ENCODE assay signal across 8 cellular contexts in genomic region chr2:26503238-26503880, GRCh38. TPM values are rescaled to one million over a fixed set of nuclear protein-coding genes. Genes with fewer than 3 reads are reported as not detected.
A peak's percentile ranks its signal among the peaks of the same experiment; 100 is the strongest.
DNase-seq lines count a peak whose midpoint lies in the region; ATAC-seq and TF ChIP-seq lines count a peak whose summit lies in the region.

No MANE protein-coding gene starts in this region.

- no peak overlapping the region for H3K27ac Mint-ChIP-seq in natural killer cell treated with Interleukin-12 subunit alpha and Interleukin-12 subunit beta and Interleukin-15 and Interleukin-18, amount 100 ng/mL, for 72 hours

- H4K8ac ChIP-seq in IMR-90 (ENCODE audit: low read depth in 2 of 2, low read length in 2 of 2): no peak overlapping the region

- no peaks in the 10 kb centered on the region for H3K36me3 Mint-ChIP-seq in natural killer cell treated with Interleukin-12 subunit alpha and Interleukin-12 subunit beta and Interleukin-15 and Interleukin-18, amount 100 ng/mL, for 72 hours

- H3K36me3 ChIP-seq in IMR-90 (ENCODE audit: control insufficient read depth, insufficient read depth, low read length): no peaks in the 10 kb centered on the region
- H3K36me3 ChIP-seq in Panc1 (ENCODE audit: control insufficient read depth, insufficient read depth, low read length): no peaks in the 10 kb centered on the region

- H3K27me3 ChIP-seq in IMR-90 (ENCODE audit: control insufficient read depth, insufficient read depth, low read length) (peaks cover 73% of the 10 kb centered on the region), Panc1 (ENCODE audit: control insufficient read depth, insufficient read depth, low read length) (peaks cover 11% of the 10 kb centered on the region)

- TF ChIP-seq POLR2A in IMR-90 (IDR thresholded peaks at IDR 0.05; ENCODE audit: low read depth, low read length): no peak

- in situ Hi-C loops in GM13976 (cut with MboI; ENCODE audit: low sequenced_read_pairs, unreplicated experiment) (no loop called here), IMR-90 (cut with MboI; ENCODE audit: low sequenced_read_pairs) (no loop called here), Panc1 (cut with HindIII; ENCODE audit: low pct_unique_long_range_greater_than_20kb, low sequenced_read_pairs) (no loop called here)

- no peak overlapping the region for H2AK5ac ChIP-seq in IMR-90 (ENCODE audit: low read depth, low read length)

- H3K9me3 Mint-ChIP-seq in natural killer cell treated with Interleukin-12 subunit alpha and Interleukin-12 subunit beta and Interleukin-15 and Interleukin-18, amount 100 ng/mL, for 72 hours: no peaks in the 10 kb centered on the region

- H3K14ac ChIP-seq in IMR-90 (replicated peaks; ENCODE audit: low read depth, low read length): no peak overlapping the region

- peak overlapping the region; percentile 48 for H3K4me3 Mint-ChIP-seq in natural killer cell treated with Interleukin-12 subunit alpha and Interleukin-12 subunit beta and Interleukin-15 and Interleukin-18, amount 100 ng/mL, for 72 hours

- H3K4me2 ChIP-seq in IMR-90 (ENCODE audit: low read depth, low read length): no peak overlapping the region

- H3K4me1 Mint-ChIP-seq in natural killer cell treated with Interleukin-12 subunit alpha and Interleukin-12 subunit beta and Interleukin-15 and Interleukin-18, amount 100 ng/mL, for 72 hours (ENCODE audit: low read depth in 2 of 2): peaks cover 0 to 8% of the 10 kb centered on the region in 2 donors

- H2BK15ac ChIP-seq in IMR-90 (ENCODE audit: low read depth, low read length): no peak overlapping the region

- no peak overlapping the region for H4K5ac ChIP-seq in IMR-90 (ENCODE audit: low read depth, low read length)

- no peaks in the 10 kb centered on the region for H4K20me1 ChIP-seq in IMR-90 (ENCODE audit: insufficient read depth, low read length)

- no peak overlapping the region for H3K18ac ChIP-seq in IMR-90 (ENCODE audit: low read depth, low read length)

- no TSS peak for BruUV-seq in IMR-90 (replicated peaks; lab: Mats Ljungman, UMichigan)
- no TSS peak for BruUV-seq in Panc1 (replicated peaks; lab: Mats Ljungman, UMichigan)

- peak overlapping the region; percentile 19 for H2AK9ac ChIP-seq in IMR-90 (replicated peaks; ENCODE audit: low read depth, low read length, poor library complexity)

- H2BK120ac ChIP-seq in IMR-90 (ENCODE audit: low read depth, low read length): no peak overlapping the region

- H3K79me1 ChIP-seq in IMR-90 (ENCODE audit: low read depth in 1 of 2, low read length in 2 of 2): no peaks in the 10 kb centered on the region

- H3K27ac ChIP-seq in IMR-90 (ENCODE audit: insufficient read depth, low read length) (no peak overlapping the region), Panc1 (ENCODE audit: low read length) (peak overlapping the region; percentile 17; the same call in 1 of the 2 replicates)

- DNase-seq in GM13976 (ENCODE audit: low spot score) (peak; percentile 94), IMR-90 (peak; percentile 11), Panc1 (ENCODE audit: low read depth, low spot score) (peak; percentile 32), activated T-helper 1 cell treated with Interleukin-2 at 50 U/mL for 16 hours (ENCODE audit: low read depth) (peak; percentile 63), fibroblast of the conjunctiva (ENCODE audit: low read depth) (peak; percentile 32)
- DNase-seq in natural killer cell treated with Interleukin-12 subunit alpha and Interleukin-12 subunit beta and Interleukin-15 and Interleukin-18, amount 100 ng/mL, for 72 hours (ENCODE audit: low spot score): peak; percentile 78
- peak; percentile 52 to 76 (median 72) for DNase-seq in stimulated activated naive CD4-positive, alpha-beta T cell (lab: John Stamatoyannopoulos, UW)

- no peak; the same call in 1 of the 2 replicates for TF ChIP-seq RAD21 in IMR-90 (IDR thresholded peaks at IDR 0.05; ENCODE audit: low read length)

- H3K4me1 ChIP-seq in IMR-90 (ENCODE audit: control insufficient read depth, insufficient read depth, low read length): no peaks in the 10 kb centered on the region
- H3K4me1 ChIP-seq in Panc1 (ENCODE audit: control insufficient read depth, insufficient read depth, low read length): no peaks in the 10 kb centered on the region

- peak overlapping the region; percentile 45 for H2AFZ ChIP-seq in IMR-90 (replicated peaks; ENCODE audit: low read length, poor library complexity)

- H3K4ac ChIP-seq in IMR-90 (ENCODE audit: low read depth, low read length): no peak overlapping the region

- intact Hi-C loops in IMR-90 (cut with micrococcal nuclease): no loop called here
- intact Hi-C loops in Panc1 (cut with micrococcal nuclease; ENCODE audit: unreplicated experiment): no loop called here

- no peak overlapping the region for H4K91ac ChIP-seq in IMR-90 (ENCODE audit: insufficient read depth, low read depth, low read length)

- WGBS in IMR-90 (ENCODE audit: extremely low coverage in 2 of 2, insufficient read length in 1 of 2), 2 experiments: 1% methylated on average over 16 of the region's 40 CpGs; no CpG with 5 or more reads in 1 of the 2 experiments

- H2BK20ac ChIP-seq in IMR-90 (ENCODE audit: low read depth, low read length): no peak overlapping the region

- peaks cover 2% of the 10 kb centered on the region; the same call in 1 of the 2 replicates for H3K9me3 ChIP-seq in IMR-90 (ENCODE audit: control insufficient read depth, insufficient read depth, low read length)
- no peaks in the 10 kb centered on the region for H3K9me3 ChIP-seq in Panc1 (ENCODE audit: control insufficient read depth, insufficient read depth, low read depth, low read length)

- H2BK5ac ChIP-seq in IMR-90 (ENCODE audit: low read depth, low read length, poor library complexity, severe bottlenecking): no peak overlapping the region

- H3K27me3 Mint-ChIP-seq in natural killer cell treated with Interleukin-12 subunit alpha and Interleukin-12 subunit beta and Interleukin-15 and Interleukin-18, amount 100 ng/mL, for 72 hours: peaks cover 6 to 21% of the 10 kb centered on the region in 2 donors

- TF ChIP-seq CTCF in GM13976 (IDR thresholded peaks at IDR 0.05; ENCODE audit: borderline replicate concordance, control extremely low read depth, extremely low read depth, insufficient read depth, missing control alignments): peak; percentile 76
- peak; percentile 45 for TF ChIP-seq CTCF in IMR-90 (conservative IDR thresholded peaks at IDR 0.05; ENCODE audit: low read depth, low read length)
- peak; percentile 98 for TF ChIP-seq CTCF in Panc1 (IDR thresholded peaks at IDR 0.05)

- no peak overlapping the region for H3K23ac ChIP-seq in IMR-90 (ENCODE audit: low read depth, low read length)

- no peak overlapping the region for H3K56ac ChIP-seq in IMR-90 (ENCODE audit: extremely low read depth, insufficient read depth, low read length)

- H3K4me3 ChIP-seq in IMR-90 (ENCODE audit: insufficient read depth, low read depth, low read length) (no peak overlapping the region), Panc1 (ENCODE audit: low read depth in 2 of 2, low read length in 2 of 2) (peak overlapping the region; percentile 44 to 60)

- CTCF ChIA-PET in IMR-90 (lab: Yijun Ruan, JAX) (interaction anchor here (0.6 to 0.7 kb wide), 2 partner anchors 11 to 38 kb away, joined by 3 read pairs; no protein-coding TSS in a partner anchor), Panc1 (lab: Charles Lee) (interaction anchor here (0.6 to 1.3 kb wide), 3 partner anchors 43 to 78 kb away, joined by 3 to 5 read pairs (median 4); no protein-coding TSS in a partner anchor)

- H3K9ac ChIP-seq in IMR-90 (ENCODE audit: low read depth, low read length): no peak overlapping the region

- no peaks in the 10 kb centered on the region for H3K9me1 ChIP-seq in IMR-90 (ENCODE audit: insufficient read depth, low read length)

- POLR2A ChIA-PET in IMR-90 (lab: Charles Lee; ENCODE audit: unreplicated experiment) (interaction anchor here (1.1 kb wide), 1 partner anchor 14 kb away, joined by 3 read pairs; no protein-coding TSS in a partner anchor), Panc1 (lab: Charles Lee) (no interaction called here)

- dilution Hi-C loops in IMR-90 (cut with HindIII; ENCODE audit: low sequenced_read_pairs, unreplicated experiment): no loop called here

- ATAC-seq in IMR-90 (ENCODE audit: low read depth) (peak; percentile 79), Panc1 (peak; percentile 97), GM18873 (IDR thresholded peaks at IDR 0.05; ENCODE audit: low FRiP score, unreplicated experiment) (no peak)
- ATAC-seq in natural killer cell treated with Interleukin-12 subunit alpha and Interleukin-12 subunit beta and Interleukin-15 and Interleukin-18, amount 100 ng/mL, for 72 hours: peak; percentile 92 to 93

TF ChIP-seq in IMR-90, 13 proteins besides CTCF, POLR2A, EP300 and RAD21:
- no peak for TF ChIP-seq USF2 (IDR thresholded peaks at IDR 0.05; ENCODE audit: low read depth, low read length)
- TF ChIP-seq SMC3 (IDR thresholded peaks at IDR 0.05; ENCODE audit: low read depth, low read length): 0 out of 2 replicates have a peak, but pooled peaks have one; percentile 5

RNA-seq across cellular contexts. Expression of gene OTOF, which starts 25.4 kb away (rescaled TPM):
- not detected in 2 replicates for total RNA-seq in IMR-90 (2012; rRNA removed)
- 0.03 TPM in 1 of 2 replicates, not detected in the other for polyA plus RNA-seq in IMR-90 (2012; rRNA removed)
- 0.01 and 0.02 TPM in 2 replicates for polyA plus RNA-seq in IMR-90 (2012; cell fraction: cytosol; rRNA removed)
- polyA plus RNA-seq in IMR-90 (2012; cell fraction: nucleus; rRNA removed; ENCODE audit: low replicate concordance): 0.05 and 0.16 TPM in 2 replicates
- total RNA-seq in Panc1 (2021; ENCODE audit: unreplicated experiment): 0.41 TPM
- 0.39 TPM for polyA plus RNA-seq in Panc1 (2012; ENCODE audit: insufficient read length)
- under 1 TPM; 0.50 to 0.57 TPM for total RNA-seq in natural killer cell treated with Interleukin-12 subunit alpha and Interleukin-12 subunit beta and Interleukin-15 and Interleukin-18, amount 100 ng/mL, for 72 hours

Comparison
In these comparisons a context has a peak if more than half of its experiments do, and no peak if none do; other contexts are left out.
1. DNase-seq: peak in every context shown above with its lines; median percentile 94 in GM13976; 78 in natural killer cell treated with Interleukin-12 subunit alpha and Interleukin-12 subunit beta and Interleukin-15 and Interleukin-18, amount 100 ng/mL, for 72 hours; 72 in stimulated activated naive CD4-positive, alpha-beta T cell; 63 in activated T-helper 1 cell treated with Interleukin-2 at 50 U/mL for 16 hours; 32 in Panc1; 32 in fibroblast of the conjunctiva; 11 in IMR-90.
2. CTCF ChIP-seq: peak in every context shown above with its lines; median percentile 98 in Panc1; 76 in GM13976; 45 in IMR-90.